15 cellular contexts compared by ENCODE assay signal in the genomic region with DNA sequence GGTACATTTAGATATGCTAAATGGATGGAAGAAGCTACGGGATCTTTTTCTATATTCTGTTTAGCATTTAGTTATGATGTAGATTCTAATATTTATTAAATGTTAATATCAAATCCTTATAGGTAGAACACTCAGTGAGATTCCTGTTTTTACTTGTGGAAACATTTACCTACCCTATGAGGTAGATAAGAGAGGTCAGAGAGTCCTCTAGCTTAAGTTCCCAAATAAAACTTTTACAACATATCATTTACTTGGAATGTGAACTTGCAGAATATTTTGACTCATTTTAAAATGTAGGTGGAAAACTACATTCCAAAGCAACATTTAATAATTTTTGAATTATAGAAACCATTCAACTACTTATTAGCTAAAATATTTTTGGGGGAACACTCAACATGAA.
"Had no signal": no experiment of that assay in that cellular context is flagged by ENCODE, and none has a peak within 500 bp of the region (broad histone marks: within the 10 kb centered on the region; RNA-seq: fewer than 3 reads in every experiment).

No MANE protein-coding gene starts in this region.

- H3K4me3 ChIP-seq: heart right ventricle, sigmoid colon, skin epidermis, suprapubic skin, thyroid gland had no signal

- H3K27ac ChIP-seq: heart right ventricle, sigmoid colon, skin epidermis, suprapubic skin, thyroid gland had no signal

- H3K9me3 ChIP-seq: heart right ventricle, sigmoid colon, suprapubic skin, thyroid gland had no signal

- DNase-seq: effector memory CD4-positive, alpha-beta T cell; heart right ventricle; islet precursor cell; left ventricle myocardium superior; mesendoderm; naive thymus-derived CD4-positive, alpha-beta T cell; nephron progenitor cell; posterior cingulate gyrus; sigmoid colon; stimulated activated CD4-positive, alpha-beta T cell treated with anti-CD3 and anti-CD28 coated beads, Interleukin-2, amount 100 ng/mL, for 48 hours; stimulated activated naive CD4-positive, alpha-beta T cell treated with Interleukin-2 at 50 U/mL for 16 hours; thyroid gland had no signal

- H3K4me1 ChIP-seq: sigmoid colon had no signal

- H3K36me3 ChIP-seq: heart right ventricle, sigmoid colon, suprapubic skin, thyroid gland had no signal

- ATAC-seq: esophagus mucosa; heart right ventricle; left ventricle myocardium superior; naive thymus-derived CD4-positive, alpha-beta T cell had no signal

- H3K27me3 ChIP-seq: heart right ventricle, sigmoid colon, suprapubic skin, thyroid gland had no signal
